10 cellular contexts compared by ENCODE assay signal in the genomic region with DNA sequence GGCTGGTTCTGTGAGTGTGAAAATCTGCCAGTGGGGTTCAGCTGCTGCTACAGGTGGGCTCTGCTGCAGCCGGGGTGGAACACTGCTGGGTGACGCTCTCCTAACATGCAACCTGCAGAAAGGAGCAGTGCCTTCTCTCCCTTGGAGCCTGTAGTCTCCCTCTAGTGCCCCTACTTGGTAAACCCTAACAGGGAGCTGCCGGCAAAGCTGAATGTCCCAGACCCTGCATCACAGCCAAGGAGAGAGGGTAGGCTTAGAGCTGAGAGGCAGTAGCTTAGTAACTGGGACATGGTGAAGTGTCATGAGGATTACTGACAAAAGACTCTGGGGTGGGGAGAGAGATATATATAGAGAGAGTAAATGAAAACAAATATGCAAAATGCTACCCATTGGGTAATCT. TPM values are rescaled to one million over a fixed set of nuclear protein-coding genes. Genes with fewer than 3 reads are reported as not detected.
DNase-seq lines count a peak whose midpoint lies in the region; ATAC-seq and TF ChIP-seq lines count a peak whose summit lies in the region.
"Had no signal": no experiment of that assay in that cellular context is flagged by ENCODE, and none has a peak within 500 bp of the region (broad histone marks: within the 10 kb centered on the region; RNA-seq: fewer than 3 reads in every experiment).

No MANE protein-coding gene starts in this region.

- no peak overlapping the region for H3K27ac ChIP-seq in heart left ventricle

- no peaks in the 10 kb centered on the region for H3K27me3 Mint-ChIP-seq in activated naive CD4-positive, alpha-beta T cell treated with anti-CD3 and anti-CD28 coated beads, Interleukin-2, amount 10 ng/mL, durations not matched to agents 7 days and 5 days
- H3K27me3 Mint-ChIP-seq in T-helper 2 cell treated with Interferon-gamma antibody and Interleukin-4, amounts not matched to agents 5 μg/mL and 100 μg/mL, for 36 hours (ENCODE audit: low read depth): no peaks in the 10 kb centered on the region
- H3K27me3 Mint-ChIP-seq in type B pancreatic cell: no peaks in the 10 kb centered on the region

- TF ChIP-seq POLR2A in heart left ventricle (IDR thresholded peaks at IDR 0.05): no peak

- H3K36me3 Mint-ChIP-seq in activated naive CD4-positive, alpha-beta T cell treated with anti-CD3 and anti-CD28 coated beads, Interleukin-2, amount 10 ng/mL, durations not matched to agents 7 days and 5 days: peaks cover 73% of the 10 kb centered on the region
- H3K36me3 Mint-ChIP-seq in activated naive CD4-positive, alpha-beta T cell treated with anti-CD3 and anti-CD28 coated beads, Interleukin-2, amount 50 U/mL, for 72 hours: peaks cover 58 to 74% of the 10 kb centered on the region in 2 donors
- H3K36me3 Mint-ChIP-seq in T-helper 2 cell treated with Interferon-gamma antibody and Interleukin-4, amounts not matched to agents 5 μg/mL and 100 μg/mL, for 36 hours (ENCODE audit: low read depth): peaks cover 78% of the 10 kb centered on the region
- peaks cover 16% of the 10 kb centered on the region for H3K36me3 Mint-ChIP-seq in type B pancreatic cell

- H3K27ac Mint-ChIP-seq in activated naive CD4-positive, alpha-beta T cell treated with anti-CD3 and anti-CD28 coated beads, Interleukin-2, amount 10 ng/mL, durations not matched to agents 7 days and 5 days: peak overlapping the region; percentile 43
- H3K27ac Mint-ChIP-seq in activated naive CD4-positive, alpha-beta T cell treated with anti-CD3 and anti-CD28 coated beads, Interleukin-2, amount 50 U/mL, for 72 hours: no peak overlapping the region
- H3K27ac Mint-ChIP-seq in T-helper 2 cell treated with Interferon-gamma antibody and Interleukin-4, amounts not matched to agents 5 μg/mL and 100 μg/mL, for 36 hours: peak overlapping the region; percentile 65
- no peak overlapping the region for H3K27ac Mint-ChIP-seq in type B pancreatic cell

- 25 to 65% (median 48%) methylated on average over 1 to 3 of the region's 3 CpGs for WGBS in heart left ventricle, 4 donors

- DNase-seq in activated naive CD4-positive, alpha-beta T cell treated with anti-CD3 and anti-CD28 coated beads, Interleukin-2, amount 10 ng/mL, durations not matched to agents 7 days and 5 days: no peak
- no peak for DNase-seq in activated naive CD4-positive, alpha-beta T cell treated with anti-CD3 and anti-CD28 coated beads, Interleukin-2, amount 50 U/mL, for 72 hours (ENCODE audit: low spot score in 2 of 2)
- no peak for DNase-seq in T-helper 2 cell treated with Interferon-gamma antibody and Interleukin-4, amounts not matched to agents 5 μg/mL and 100 μg/mL, for 36 hours (ENCODE audit: low spot score)
- DNase-seq in heart left ventricle: no peak
- DNase-seq in type B pancreatic cell (ENCODE audit: extremely low spot score, unreplicated experiment): no peak
- no peak for DNase-seq in NCI-H774 (lab: John Stamatoyannopoulos, UW)
- DNase-seq in activated CD8-positive, alpha-beta memory T cell treated with anti-CD3 and anti-CD28 coated beads, Interleukin-2, amount 50 U/mL, for 4 hours: no peak
- DNase-seq: OCI-M1, small intestine had no signal

- TF ChIP-seq CTCF in heart left ventricle (IDR thresholded peaks at IDR 0.05): peak in 8 of 12 donors; percentile 11 to 45 (median 23)
- peak; percentile 24 for TF ChIP-seq CTCF in type B pancreatic cell (conservative IDR thresholded peaks at IDR 0.05)

- peaks cover 0 to 20% (median 0%) of the 10 kb centered on the region in 12 donors for H3K4me1 ChIP-seq in heart left ventricle

- H3K9me3 Mint-ChIP-seq in activated naive CD4-positive, alpha-beta T cell treated with anti-CD3 and anti-CD28 coated beads, Interleukin-2, amount 10 ng/mL, durations not matched to agents 7 days and 5 days: no peaks in the 10 kb centered on the region
- H3K9me3 Mint-ChIP-seq in activated naive CD4-positive, alpha-beta T cell treated with anti-CD3 and anti-CD28 coated beads, Interleukin-2, amount 50 U/mL, for 72 hours: no peaks in the 10 kb centered on the region
- no peaks in the 10 kb centered on the region for H3K9me3 Mint-ChIP-seq in T-helper 2 cell treated with Interferon-gamma antibody and Interleukin-4, amounts not matched to agents 5 μg/mL and 100 μg/mL, for 36 hours
- H3K9me3 Mint-ChIP-seq in type B pancreatic cell: no peaks in the 10 kb centered on the region

- H3K4me3 ChIP-seq in heart left ventricle: no peak overlapping the region

- H3K4me3 Mint-ChIP-seq in activated naive CD4-positive, alpha-beta T cell treated with anti-CD3 and anti-CD28 coated beads, Interleukin-2, amount 10 ng/mL, durations not matched to agents 7 days and 5 days: no peak overlapping the region
- peak overlapping the region; percentile 17 for H3K4me3 Mint-ChIP-seq in T-helper 2 cell treated with Interferon-gamma antibody and Interleukin-4, amounts not matched to agents 5 μg/mL and 100 μg/mL, for 36 hours
- no peak overlapping the region for H3K4me3 Mint-ChIP-seq in type B pancreatic cell

- no peak for ATAC-seq in activated naive CD4-positive, alpha-beta T cell treated with anti-CD3 and anti-CD28 coated beads, Interleukin-2, amount 50 U/mL, for 72 hours
- ATAC-seq in heart left ventricle: peak; percentile 61 to 90 (median 72)
- no peak for ATAC-seq in GM21381 (IDR thresholded peaks at IDR 0.05; ENCODE audit: unreplicated experiment)

- CTCF ChIA-PET in activated naive CD4-positive, alpha-beta T cell treated with anti-CD3 and anti-CD28 coated beads, Interleukin-2, amount 10 ng/mL, durations not matched to agents 7 days and 5 days (lab: Charles Lee): interaction anchor here (0.7 to 1.6 kb wide), 5 partner anchors 9 to 206 kb away, joined by 3 to 5 read pairs (median 3); no protein-coding TSS in a partner anchor

- no peaks in the 10 kb centered on the region for H3K9me3 ChIP-seq in heart left ventricle

- no peaks in the 10 kb centered on the region for H3K27me3 ChIP-seq in heart left ventricle

- H3K4me1 Mint-ChIP-seq in activated naive CD4-positive, alpha-beta T cell treated with anti-CD3 and anti-CD28 coated beads, Interleukin-2, amount 10 ng/mL, durations not matched to agents 7 days and 5 days: peaks cover 24% of the 10 kb centered on the region
- H3K4me1 Mint-ChIP-seq in T-helper 2 cell treated with Interferon-gamma antibody and Interleukin-4, amounts not matched to agents 5 μg/mL and 100 μg/mL, for 36 hours (ENCODE audit: low read depth): peaks cover 57% of the 10 kb centered on the region
- H3K4me1 Mint-ChIP-seq in type B pancreatic cell (ENCODE audit: unreplicated experiment): no peaks in the 10 kb centered on the region

- intact Hi-C loops in heart left ventricle (cut with DNase I): no loop called here

- H3K36me3 ChIP-seq in heart left ventricle: peaks cover 0 to 11% (median 0%) of the 10 kb centered on the region in 9 donors

RNA-seq across cellular contexts. Expression of a gene that starts 9.8 kb away (rescaled TPM):
- 10 to 100 TPM; 79.1 to 88.6 TPM for total RNA-seq in activated naive CD4-positive, alpha-beta T cell treated with anti-CD3 and anti-CD28 coated beads, Interleukin-2, amount 50 U/mL, for 72 hours
- total RNA-seq in heart left ventricle: 1 to 10 TPM in 1 of 9 donors, under 1 TPM in 8; 0.19 to 7.4 (median 0.48) TPM
- under 1 TPM; 0.46 to 0.64 TPM for polyA plus RNA-seq in heart left ventricle
- total RNA-seq in type B pancreatic cell (ENCODE audit: low replicate concordance): 13.6 and 34.9 TPM in 2 replicates

RNA-seq across cellular contexts. Expression of a gene that starts 20.3 kb away (rescaled TPM):
- 10 to 100 TPM; 15.5 to 28.2 TPM for total RNA-seq in activated naive CD4-positive, alpha-beta T cell treated with anti-CD3 and anti-CD28 coated beads, Interleukin-2, amount 50 U/mL, for 72 hours
- total RNA-seq in heart left ventricle (1 to 10 TPM in 7 of 9 donors, under 1 TPM in 2; 0.65 to 3.8 (median 1.5) TPM), type B pancreatic cell (ENCODE audit: low replicate concordance) (3.5 and 11.6 TPM in 2 replicates)
- under 1 TPM; 0.80 to 0.83 TPM for polyA plus RNA-seq in heart left ventricle

RNA-seq across cellular contexts. Expression of a gene that starts 40.1 kb away (rescaled TPM):
- total RNA-seq in activated naive CD4-positive, alpha-beta T cell treated with anti-CD3 and anti-CD28 coated beads, Interleukin-2, amount 50 U/mL, for 72 hours: 100 to 1,000 TPM; 187 to 193 TPM
- 10 to 100 TPM; 54.6 to 85.5 (median 66.6) TPM for total RNA-seq in heart left ventricle
- 10 to 100 TPM; 38.8 to 71.2 TPM for polyA plus RNA-seq in heart left ventricle
- 136 and 184 TPM in 2 replicates for total RNA-seq in type B pancreatic cell (ENCODE audit: low replicate concordance)

Comparison
In these comparisons a context has a peak if more than half of its experiments do, and no peak if none do; other contexts are left out.
1. H3K27ac Mint-ChIP-seq: peak in activated naive CD4-positive, alpha-beta T cell treated with anti-CD3 and anti-CD28 coated beads, Interleukin-2, amount 10 ng/mL, durations not matched to agents 7 days and 5 days (single experiment) and T-helper 2 cell treated with Interferon-gamma antibody and Interleukin-4, amounts not matched to agents 5 μg/mL and 100 μg/mL, for 36 hours (single experiment); none in activated naive CD4-positive, alpha-beta T cell treated with anti-CD3 and anti-CD28 coated beads, Interleukin-2, amount 50 U/mL, for 72 hours (0 of 2) and type B pancreatic cell (single experiment).
2. ATAC-seq: peak in heart left ventricle (4 of 4); none in activated naive CD4-positive, alpha-beta T cell treated with anti-CD3 and anti-CD28 coated beads, Interleukin-2, amount 50 U/mL, for 72 hours (0 of 2) and GM21381 (single experiment).